In the genomic region with DNA sequence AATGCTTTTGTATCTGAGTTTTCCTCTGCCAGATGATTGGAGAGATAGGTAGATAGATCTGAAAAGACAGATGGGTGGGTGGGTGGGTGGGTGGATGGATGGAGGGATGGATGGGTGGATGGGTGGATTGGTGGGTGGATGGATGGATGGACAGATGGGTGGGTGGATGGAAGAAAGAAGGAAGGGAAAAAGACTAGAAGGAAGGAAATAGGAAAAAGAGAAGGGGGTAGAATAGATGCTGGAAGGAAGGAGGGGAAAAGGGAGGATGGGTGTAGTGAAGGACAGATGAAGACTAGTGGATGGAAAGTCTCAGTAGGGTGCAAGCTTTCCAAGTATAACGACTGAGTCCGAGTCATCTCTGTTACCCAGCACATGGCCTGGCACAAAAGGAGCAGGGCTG, we compare ENCODE assay signal across 11 cellular contexts.
"Had no signal": no experiment of that assay in that cellular context is flagged by ENCODE, and none has a peak within 500 bp of the region (broad histone marks: within the 10 kb centered on the region; RNA-seq: fewer than 3 reads in every experiment).

No MANE protein-coding gene starts in this region.

- H3K4me1 ChIP-seq: HAP-1 had no signal

- H3K4me3 ChIP-seq: GM23248, GM23338, HAP-1 had no signal

- DNase-seq: GM23248, GOT3, H7, H9, HCEC 1CT, HFFc6 had no signal

- H3K4me2 ChIP-seq: GM23338 had no signal

- H3K9me3 Mint-ChIP-seq: GM23338, H9, HFFc6 had no signal

- H3K27ac ChIP-seq: GM23248 had no signal

- ATAC-seq: GM23338, HCT116 had no signal

- H3K27ac Mint-ChIP-seq: GM23338, H9, HFFc6 had no signal

- H3K4me3 Mint-ChIP-seq: GM23338, H9, HFFc6 had no signal

- FAIRE-seq: H1, H54 had no signal

- H3K9me3 ChIP-seq: HAP-1 had no signal

- H3K36me3 ChIP-seq: HAP-1 had no signal
